In genomic region chr1:154272217-154272998, GRCh38 we compare ENCODE assay signal across 1 cellular context.
A peak's percentile ranks its signal among the peaks of the same experiment; 100 is the strongest.
TF ChIP-seq lines count a peak whose summit lies in the region.

TSS of gene HAX1 (plus strand) at chr1:154272629. CDS start at chr1:154272724, 95 bp downstream.

TF ChIP-seq in K562, 482 proteins besides CTCF, POLR2A, EP300 and RAD21 (continued from another document and continues in another):
- TF ChIP-seq ZNF511 (CRISPR knock-in tag; IDR thresholded peaks at IDR 0.05) (no peak), ZNF778 (CRISPR knock-in tag; IDR thresholded peaks at IDR 0.05) (no peak), RERE (CRISPR knock-in tag; IDR thresholded peaks at IDR 0.05; ENCODE audit: borderline replicate concordance) (no peak), PHB2 (IDR thresholded peaks at IDR 0.05; ENCODE audit: low read depth) (no peak), ETV5 (CRISPR knock-in tag; IDR thresholded peaks at IDR 0.05; ENCODE audit: low read depth) (no peak; the same call in 1 of the 2 replicates), XRCC5 (IDR thresholded peaks at IDR 0.05; ENCODE audit: low read depth, low read length) (peak; percentile 79; the same call in 1 of the 2 replicates), CBFA2T2 (conservative IDR thresholded peaks at IDR 0.05) (no peak), NONO (IDR thresholded peaks at IDR 0.05; ENCODE audit: low read depth in 2 of 2, low read length in 1 of 2) (no peak), FOXP4 (CRISPR knock-in tag; IDR thresholded peaks at IDR 0.05; ENCODE audit: borderline replicate concordance) (no peak), ZNF263 (CRISPR knock-in tag; IDR thresholded peaks at IDR 0.05; ENCODE audit: borderline replicate concordance) (no peak), RAD51 (IDR thresholded peaks at IDR 0.05; ENCODE audit: borderline replicate concordance, low read depth) (no peak), STAT5A (IDR thresholded peaks at IDR 0.05; ENCODE audit: borderline replicate concordance, low read length) (no peak), SIN3B (IDR thresholded peaks at IDR 0.05; ENCODE audit: low read depth) (peak; percentile 97), ZKSCAN1 (IDR thresholded peaks at IDR 0.05; ENCODE audit: low read depth, low read length) (0 out of 2 replicates have a peak, but pooled peaks have one; percentile 39), IFI16 (CRISPR knock-in tag; IDR thresholded peaks at IDR 0.05) (no peak), MCM7 (IDR thresholded peaks at IDR 0.05) (no peak), THAP7 (CRISPR knock-in tag; IDR thresholded peaks at IDR 0.05) (no peak), KAT7 (CRISPR knock-in tag; IDR thresholded peaks at IDR 0.05; ENCODE audit: borderline replicate concordance) (no peak; the same call in 1 of the 2 replicates), TCF3 (CRISPR knock-in tag; IDR thresholded peaks at IDR 0.05) (no peak; the same call in 1 of the 2 replicates), GTF2B (IDR thresholded peaks at IDR 0.05; ENCODE audit: extremely low read depth, insufficient read length) (no peak), ZNF764 (CRISPR knock-in tag; IDR thresholded peaks at IDR 0.05; ENCODE audit: low read depth) (no peak), MXD1 (CRISPR knock-in tag; IDR thresholded peaks at IDR 0.05; ENCODE audit: borderline replicate concordance, poor library complexity, severe bottlenecking) (no peak), POLR2B (IDR thresholded peaks at IDR 0.05; ENCODE audit: low read depth, partially characterized antibody) (peak; percentile 86), FOXP1 (CRISPR knock-in tag; IDR thresholded peaks at IDR 0.05) (peak; percentile 67; the same call in 1 of the 2 replicates), MCM3 (IDR thresholded peaks at IDR 0.05) (no peak), ZFPM2 (CRISPR knock-in tag; IDR thresholded peaks at IDR 0.05) (no peak), SMARCE1 (IDR thresholded peaks at IDR 0.05) (0 out of 2 replicates have a peak, but pooled peaks have one; percentile 16), ZNF143 (CRISPR knock-in tag; IDR thresholded peaks at IDR 0.05) (no peak), MXI1 (IDR thresholded peaks at IDR 0.05; ENCODE audit: low read depth, low read length) (no peak; the same call in 1 of the 2 replicates), ZBTB5 (IDR thresholded peaks at IDR 0.05) (no peak), GATAD2B (IDR thresholded peaks at IDR 0.05; ENCODE audit: borderline replicate concordance) (peak; percentile 40; the same call in 1 of the 2 replicates), SRSF1 (IDR thresholded peaks at IDR 0.05; ENCODE audit: low read depth, low read length) (no peak), ID3 (CRISPR knock-in tag; IDR thresholded peaks at IDR 0.05) (no peak), ID3 (tag; IDR thresholded peaks at IDR 0.05) (no peak), CGGBP1 (CRISPR knock-in tag; IDR thresholded peaks at IDR 0.05) (no peak), SP1 (CRISPR knock-in tag; IDR thresholded peaks at IDR 0.05) (peak; percentile 90), XRCC4 (IDR thresholded peaks at IDR 0.05; ENCODE audit: extremely low read depth, insufficient read depth, insufficient read length) (no peak), GMEB1 (CRISPR knock-in tag; IDR thresholded peaks at IDR 0.05) (peak; percentile 60; the same call in 1 of the 2 replicates), MED1 (CRISPR knock-in tag; IDR thresholded peaks at IDR 0.05; ENCODE audit: borderline replicate concordance) (no peak), E2F5 (CRISPR knock-in tag; IDR thresholded peaks at IDR 0.05) (no peak), TFAM (CRISPR knock-in tag; conservative IDR thresholded peaks at IDR 0.05) (no peak), GTF3C2 (IDR thresholded peaks at IDR 0.05; ENCODE audit: borderline replicate concordance, extremely low read depth, insufficient read length) (no peak), ZFP1 (CRISPR knock-in tag; IDR thresholded peaks at IDR 0.05) (no peak), ZNF282 (CRISPR knock-in tag; IDR thresholded peaks at IDR 0.05) (no peak), FOXM1 (IDR thresholded peaks at IDR 0.05; ENCODE audit: low read depth) (peak; percentile 64), FOXM1 (CRISPR knock-in tag; IDR thresholded peaks at IDR 0.05; ENCODE audit: low read depth) (no peak), LCOR (CRISPR knock-in tag; IDR thresholded peaks at IDR 0.05) (peak; percentile 80), HSF4 (CRISPR knock-in tag; IDR thresholded peaks at IDR 0.05; ENCODE audit: borderline replicate concordance) (no peak), DNMT1 (IDR thresholded peaks at IDR 0.05) (no peak), ZSCAN29 (IDR thresholded peaks at IDR 0.05) (no peak)
